ENCODE assay signal across 1 cellular context in the genomic region with DNA sequence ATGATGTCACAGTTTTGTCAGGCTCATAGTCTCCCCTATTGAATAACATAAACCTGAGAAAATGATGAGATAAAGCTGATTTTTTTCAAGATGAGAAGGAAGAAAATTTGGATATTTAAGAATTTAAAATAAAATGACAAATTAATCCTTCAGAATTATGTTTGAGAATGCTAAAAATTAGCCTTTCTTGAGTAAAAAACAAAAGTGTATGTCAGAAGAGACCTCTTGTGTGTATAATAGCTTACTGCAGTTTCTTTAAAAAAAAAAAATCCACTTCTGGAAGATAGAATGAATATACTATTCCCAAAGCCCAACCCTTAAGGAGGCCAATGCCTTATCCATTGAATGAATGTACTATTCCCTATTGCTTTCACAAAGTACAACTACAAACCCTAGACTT.
TF ChIP-seq lines count a peak whose summit lies in the region.

No MANE protein-coding gene starts in this region.

TF ChIP-seq in HCT116, 20 proteins besides CTCF, POLR2A, EP300 and RAD21 (continued from another document):
- no peak for TF ChIP-seq SIN3A (IDR thresholded peaks at IDR 0.05; ENCODE audit: low read depth)
- TF ChIP-seq TCF7L2 (IDR thresholded peaks at IDR 0.05; ENCODE audit: borderline replicate concordance, extremely low read depth, insufficient read depth, insufficient read length), result no peak
